In genomic region chr7:5862764-5863163, GRCh38 we compare ENCODE assay signal across 11 cellular contexts. TPM values are rescaled to one million over a fixed set of nuclear protein-coding genes. Genes with fewer than 3 reads are reported as not detected.
"Had no signal": no experiment of that assay in that cellular context is flagged by ENCODE, and none has a peak within 500 bp of the region (broad histone marks: within the 10 kb centered on the region; RNA-seq: fewer than 3 reads in every experiment).

No MANE protein-coding gene starts in this region.

RNA-seq across cellular contexts. Expression of gene OCM, which starts 17.8 kb away (rescaled TPM):
- total RNA-seq: OCI-LY7, PC-3, PC-9, Peyer's patch, Right ventricle myocardium inferior, Right ventricle myocardium superior, RPMI7951, SJCRH30, SJSA1, SK-MEL-5 had no signal
- polyA plus RNA-seq: SK-N-SH had no signal
